15 cellular contexts compared by ENCODE assay signal in the genomic region with DNA sequence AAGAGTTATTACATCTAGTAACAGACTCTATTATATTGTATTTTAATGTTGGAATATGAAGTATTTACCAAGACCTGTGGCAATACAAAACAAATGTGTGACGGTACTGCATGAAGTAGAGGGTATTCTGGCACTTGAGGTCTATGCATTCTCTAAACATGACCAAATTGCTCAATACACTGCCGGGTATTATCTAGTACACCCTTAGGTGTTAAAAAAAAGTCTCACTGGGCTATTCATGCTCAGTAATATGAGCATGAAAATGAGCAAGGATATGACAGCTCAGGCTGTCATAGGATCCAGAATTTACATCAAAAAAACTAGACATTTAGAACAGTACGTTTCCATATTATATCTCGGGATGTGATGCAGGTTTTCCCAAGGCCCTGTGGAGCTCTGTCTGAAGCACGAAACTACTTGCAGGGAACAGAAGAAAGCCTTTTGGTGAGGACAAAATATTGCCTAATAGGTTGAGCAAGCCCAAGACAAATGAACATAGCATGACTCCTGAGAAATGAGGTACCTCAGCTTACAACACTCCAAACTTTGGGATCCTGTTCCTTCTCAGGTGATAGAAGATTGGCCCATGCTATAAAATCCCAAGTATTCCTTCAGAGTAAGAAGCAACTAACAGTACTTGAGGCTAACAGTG.
"Had no signal": no experiment of that assay in that cellular context is flagged by ENCODE, and none has a peak within 500 bp of the region (broad histone marks: within the 10 kb centered on the region; RNA-seq: fewer than 3 reads in every experiment).

No MANE protein-coding gene starts in this region.

- ATAC-seq: activated CD8-positive, alpha-beta T cell treated with anti-CD3 and anti-CD28 coated beads, Interleukin-2, amount 10 ng/mL, durations not matched to agents 7 days and 5 days; activated T-cell treated with anti-CD3 and anti-CD28 coated beads, Interleukin-2, amount 50 U/mL, for 72 hours; left lobe of liver; naive thymus-derived CD8-positive, alpha-beta T cell; stimulated activated memory B cell treated with anti-CD40 and anti-IgM and Interleukin-4, amounts not matched to agents 10 μg/mL and 1 μg/mL and 100 μg/mL, for 72 hours had no signal

- DNase-seq: activated CD4-positive, alpha-beta T cell treated with anti-CD3 and anti-CD28 coated beads, Interleukin-2, amount 10 ng/mL, durations not matched to agents 24 days and 14 days; activated CD4-positive, CD25-positive, alpha-beta regulatory T cell; activated CD8-positive, alpha-beta memory T cell treated with anti-CD3 and anti-CD28 coated beads, Interleukin-2, amount 50 U/mL, for 48 hours; activated CD8-positive, alpha-beta T cell treated with anti-CD3 and anti-CD28 coated beads, Interleukin-2, amount 10 ng/mL, durations not matched to agents 7 days and 5 days; activated gamma-delta T cell; activated T-cell treated with anti-CD3 and anti-CD28 coated beads, Interleukin-2, amount 50 U/mL, for 72 hours; caudate nucleus; colonic mucosa; islet precursor cell; mesenchymal stem cell; naive thymus-derived CD8-positive, alpha-beta T cell; retina; stimulated activated CD4-positive, alpha-beta T cell treated with anti-CD3 and anti-CD28 coated beads, Interleukin-2, amount 100 ng/mL, for 48 hours had no signal

- H3K4me1 ChIP-seq: colonic mucosa had no signal

- H3K27ac ChIP-seq: colonic mucosa had no signal

- H3K9me3 ChIP-seq: colonic mucosa had no signal

- H3K27me3 ChIP-seq: colonic mucosa had no signal

- H3K36me3 ChIP-seq: colonic mucosa had no signal

- H3K4me3 ChIP-seq: colonic mucosa had no signal
